In the genomic region with DNA sequence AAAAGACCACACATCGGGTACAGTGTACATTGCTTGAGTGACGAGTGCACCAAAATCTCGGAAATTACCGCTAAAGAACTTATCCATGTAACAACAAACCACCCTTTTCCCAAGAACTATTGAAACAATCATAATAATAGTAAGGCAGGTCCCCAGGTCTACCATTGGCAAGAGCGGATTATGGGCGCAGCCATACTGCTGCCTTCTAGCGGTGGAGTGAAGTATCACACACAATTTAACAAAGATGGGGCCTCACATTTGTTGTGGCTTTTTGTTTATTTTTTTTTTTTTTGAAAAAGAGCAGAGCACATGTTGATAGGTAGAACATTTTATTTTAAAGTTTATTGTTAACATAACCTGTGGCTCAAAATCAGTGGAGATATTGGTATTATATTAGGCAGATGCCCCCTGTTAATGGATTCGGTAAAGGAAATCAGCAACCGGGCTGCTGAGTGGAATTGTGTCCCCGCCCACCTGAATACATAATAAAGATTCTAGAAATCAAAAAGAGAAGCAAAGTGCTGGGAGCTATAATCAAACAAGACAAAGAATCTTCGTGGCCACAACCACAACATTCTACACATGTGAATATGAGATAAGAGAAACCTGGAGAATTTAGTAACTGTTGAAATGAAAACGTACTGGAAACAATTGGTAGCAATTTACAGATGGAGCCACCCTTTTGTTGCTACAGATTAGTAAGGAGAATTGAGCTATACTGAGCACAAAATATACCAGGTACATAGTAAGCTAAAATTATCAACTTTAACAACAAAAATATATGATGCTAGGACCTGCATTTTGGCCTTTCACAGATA, we compare ENCODE assay signal across 9 cellular contexts.
DNase-seq lines count a peak whose midpoint lies in the region; ATAC-seq and TF ChIP-seq lines count a peak whose summit lies in the region.
"Had no signal": no experiment of that assay in that cellular context is flagged by ENCODE, and none has a peak within 500 bp of the region (broad histone marks: within the 10 kb centered on the region; RNA-seq: fewer than 3 reads in every experiment).

No MANE protein-coding gene starts in this region.

- in situ Hi-C loops in SK-MEL-5 (cut with HindIII; ENCODE audit: low pct_unique_long_range_greater_than_20kb, low sequenced_read_pairs) = no loop called here

- DNase-seq in AG08396 (ENCODE audit: low spot score) (peak; percentile 31), SK-MEL-5 (ENCODE audit: low read depth, low spot score) (peak; percentile 67), glomerular visceral epithelial cell (ENCODE audit: extremely low spot score) (peak; percentile 12), SHP77 (lab: John Stamatoyannopoulos, UW) (no peak), medulla oblongata (ENCODE audit: extremely low spot score) (no peak)
- DNase-seq: activated CD4-positive, CD25-positive, alpha-beta regulatory T cell had no signal

- TF ChIP-seq CTCF in GM12873 (IDR thresholded peaks at IDR 0.05; ENCODE audit: insufficient read depth, low read depth, low read length, missing control alignments) = peak; percentile 69

- no peak for TF ChIP-seq POLR2A in GM18505 (IDR thresholded peaks at IDR 0.05; ENCODE audit: borderline replicate concordance, extremely low read depth, insufficient read depth, insufficient read length)

- ATAC-seq in GM19351 (IDR thresholded peaks at IDR 0.05; ENCODE audit: unreplicated experiment) = no peak
- ATAC-seq in GM18505 (IDR thresholded peaks at IDR 0.05; ENCODE audit: unreplicated experiment) = no peak

Comparison
In these comparisons a context has a peak if more than half of its experiments do, and no peak if none do; other contexts are left out.
1. DNase-seq: peak in AG08396 (single experiment), SK-MEL-5 (single experiment) and glomerular visceral epithelial cell (single experiment); none in SHP77 (0 of 2) and medulla oblongata (single experiment).